Comparison of ENCODE assay signal across 14 cellular contexts in the genomic region with DNA sequence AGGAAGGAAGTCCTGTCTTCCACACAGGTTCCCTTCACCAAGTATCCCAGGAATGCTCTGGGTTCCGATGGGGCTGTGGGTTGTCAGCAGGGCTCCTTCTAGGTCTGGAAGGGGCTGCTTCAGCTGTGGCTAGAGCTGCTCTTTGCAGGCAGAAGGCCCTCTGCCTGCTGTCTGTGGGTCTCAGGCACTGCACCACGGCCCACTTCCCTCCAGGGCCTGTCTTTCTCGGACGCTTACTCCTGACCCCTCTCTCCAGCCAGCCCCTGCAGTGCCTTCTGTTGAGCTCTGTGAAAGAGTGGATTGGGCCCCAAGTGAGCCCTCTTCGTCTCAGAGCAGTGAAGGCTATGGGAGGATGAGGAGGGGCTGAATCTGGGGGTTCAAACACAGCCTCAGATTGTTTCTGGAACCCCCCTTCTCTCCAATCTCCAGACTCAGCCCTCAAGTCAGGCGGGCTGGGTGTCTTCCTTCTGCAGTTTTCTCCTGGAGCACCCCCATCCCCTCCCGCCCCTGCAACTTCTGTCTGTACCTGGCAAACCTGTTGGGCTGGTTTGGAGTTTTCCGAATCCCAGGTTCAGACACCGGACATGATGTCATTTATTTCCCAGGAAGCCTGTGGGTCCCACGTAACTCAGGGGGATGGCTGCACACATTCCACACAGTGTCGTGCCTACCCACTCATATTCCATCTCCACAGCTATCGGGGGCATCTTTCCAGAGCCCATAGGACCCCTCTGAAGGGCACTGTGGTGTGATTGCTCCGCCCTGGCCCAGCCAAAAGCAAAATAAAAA. TPM values are rescaled to one million over a fixed set of nuclear protein-coding genes. Genes with fewer than 3 reads are reported as not detected.
DNase-seq lines count a peak whose midpoint lies in the region; ATAC-seq, FAIRE-seq and TF ChIP-seq lines count a peak whose summit lies in the region.
"Had no signal": no experiment of that assay in that cellular context is flagged by ENCODE, and none has a peak within 500 bp of the region (broad histone marks: within the 10 kb centered on the region; RNA-seq: fewer than 3 reads in every experiment).

No MANE protein-coding gene starts in this region.

- peak overlapping the region; percentile 43; the same call in 2 of the 3 replicates for H3K4me3 Mint-ChIP-seq in GM23338
- H3K4me3 Mint-ChIP-seq: activated T-cell treated with anti-CD3 and anti-CD28 coated beads, Interleukin-2, amount 50 U/mL, for 24 hours had no signal

- peak; percentile 84 for ATAC-seq in GM23338
- peak; percentile 47 for ATAC-seq in foreskin keratinocyte
- ATAC-seq in pancreas: peak; percentile 79 to 91 (median 87)
- ATAC-seq in HG03039 (IDR thresholded peaks at IDR 0.05; ENCODE audit: unreplicated experiment): no peak
- ATAC-seq in HG03565 (IDR thresholded peaks at IDR 0.05; ENCODE audit: unreplicated experiment): no peak

- H3F3A ChIP-seq in GM23338 (replicated peaks; ENCODE audit: low read depth): no peaks in the 10 kb centered on the region

- no peaks in the 10 kb centered on the region for H3K9me2 ChIP-seq in GM23338 (ENCODE audit: insufficient read depth)

- peaks cover 9% of the 10 kb centered on the region for H3K27me3 Mint-ChIP-seq in GM23338 (ENCODE audit: insufficient read depth, low read depth, poor library complexity)
- H3K27me3 Mint-ChIP-seq: activated T-cell treated with anti-CD3 and anti-CD28 coated beads, Interleukin-2, amount 50 U/mL, for 24 hours had no signal

- 0 out of 2 replicates have a peak, but pooled peaks cover 8% of the 10 kb centered on the region for H3K4me1 ChIP-seq in GM23338 (ENCODE audit: insufficient read depth)
- H3K4me1 ChIP-seq in foreskin keratinocyte: peaks cover 9% of the 10 kb centered on the region
- no peaks in the 10 kb centered on the region for H3K4me1 ChIP-seq in pancreas

- H3K4me3 ChIP-seq in GM23338: peak overlapping the region; percentile 39
- no peak overlapping the region for H3K4me3 ChIP-seq in pancreas

- no peak for FAIRE-seq in pancreas (lab: Jason Lieb, UNC)
- FAIRE-seq: urothelium cell line had no signal

- H4K20me1 ChIP-seq in GM23338 (replicated peaks; ENCODE audit: insufficient read depth): no peaks in the 10 kb centered on the region

- H3K9me3 Mint-ChIP-seq in GM23338: peaks cover 3% of the 10 kb centered on the region; the same call in 2 of the 3 replicates
- H3K9me3 Mint-ChIP-seq: activated T-cell treated with anti-CD3 and anti-CD28 coated beads, Interleukin-2, amount 50 U/mL, for 24 hours had no signal

- H3K36me3 ChIP-seq in GM23338 (ENCODE audit: insufficient read depth): no peaks in the 10 kb centered on the region
- no peaks in the 10 kb centered on the region for H3K36me3 ChIP-seq in pancreas
- H3K36me3 ChIP-seq: brain microvascular endothelial cell had no signal

- H3K27ac ChIP-seq in GM23338 (ENCODE audit: low read depth): peak overlapping the region; percentile 97
- H3K27ac ChIP-seq in foreskin keratinocyte: peak overlapping the region; percentile 85
- peak overlapping the region in 2 of 4 donors; percentile 5 to 36 for H3K27ac ChIP-seq in pancreas
- H3K27ac ChIP-seq: brain microvascular endothelial cell, HL-60 had no signal

- peaks cover 21% of the 10 kb centered on the region for H3K4me1 Mint-ChIP-seq in GM23338

- H3K4me2 ChIP-seq in GM23338: peak overlapping the region; percentile 78

- TF ChIP-seq CTCF in GM23338 (conservative IDR thresholded peaks at IDR 0.05; ENCODE audit: low read depth in 2 of 2): no peak
- no peak for TF ChIP-seq CTCF in foreskin keratinocyte (conservative IDR thresholded peaks at IDR 0.05)
- no peak for TF ChIP-seq CTCF in pancreas (IDR thresholded peaks at IDR 0.05)

- no peaks in the 10 kb centered on the region for H3K79me2 ChIP-seq in GM23338 (replicated peaks; ENCODE audit: insufficient read depth)

- peak overlapping the region; percentile 99 for H2AFZ ChIP-seq in GM23338

- intact Hi-C loops in pancreas (cut with DNase I): no loop called here

- H3K9me3 ChIP-seq in pancreas: no peaks in the 10 kb centered on the region

- WGBS in pancreas, 2 donors: 41 to 42% methylated on average over 13 of the region's 13 CpGs

- DNase-seq in GM23338 (ENCODE audit: low spot score): peak; percentile 80
- peak; percentile 26 to 73 for DNase-seq in NCI-H526 (lab: John Stamatoyannopoulos, UW)
- DNase-seq in foreskin keratinocyte: peak; percentile 69 to 85
- DNase-seq in pancreas: peak in 4 of 6 donors; percentile 57 to 69 (median 62)
- no peak for DNase-seq in activated CD8-positive, alpha-beta memory T cell treated with anti-CD3 and anti-CD28 coated beads, Interleukin-2, amount 50 U/mL, for 4 hours
- DNase-seq in GF-D8 (lab: John Stamatoyannopoulos, UW): no peak
- DNase-seq: activated T-cell treated with anti-CD3 and anti-CD28 coated beads, Interleukin-2, amount 50 U/mL, for 24 hours; brain microvascular endothelial cell; COR-L47; NCI-H146 had no signal

- no peaks in the 10 kb centered on the region for H3K27me3 ChIP-seq in GM23338 (ENCODE audit: insufficient read depth)
- H3K27me3 ChIP-seq in foreskin keratinocyte: no peaks in the 10 kb centered on the region
- no peaks in the 10 kb centered on the region for H3K27me3 ChIP-seq in pancreas
- H3K27me3 ChIP-seq: brain microvascular endothelial cell had no signal

- H3K27ac Mint-ChIP-seq in GM23338: peak overlapping the region; percentile 90
- H3K27ac Mint-ChIP-seq: activated T-cell treated with anti-CD3 and anti-CD28 coated beads, Interleukin-2, amount 50 U/mL, for 24 hours had no signal

- H3K36me3 Mint-ChIP-seq in GM23338 (ENCODE audit: low read depth): no peaks in the 10 kb centered on the region

TF ChIP-seq in GM23338, 12 proteins besides CTCF, POLR2A, EP300 and RAD21:
- TF ChIP-seq POLR2AphosphoS5 (IDR thresholded peaks at IDR 0.05; ENCODE audit: low read depth) (no peak), CREB1 (CRISPR knock-in tag; IDR thresholded peaks at IDR 0.05; ENCODE audit: low read depth) (0 out of 2 replicates have a peak, but pooled peaks have one; percentile 48)

RNA-seq across cellular contexts. Expression of a gene that starts 24.9 kb away (rescaled TPM):
- 25.2 and 27.8 TPM in 2 replicates for total RNA-seq in GM23338 (2014; rRNA removed; shearing (Covaris generic))
- polyA plus RNA-seq in GM23338 (2016; fragmentation: Nextera tagmentation; extraction: Ambion mirVana): 10.9 and 12.7 TPM in 2 replicates
- 21.4 and 23.1 TPM in 2 replicates for total RNA-seq in foreskin keratinocyte
- polyA plus RNA-seq in foreskin keratinocyte: 27.9 and 29.8 TPM in 2 replicates
- total RNA-seq in pancreas: 10 to 100 TPM; 10.9 to 25.7 (median 17.1) TPM
- polyA plus RNA-seq in pancreas: 10 to 100 TPM in 1 of 2 donors, 1 to 10 TPM in 1; 7.0 to 13.1 TPM

RNA-seq across cellular contexts. Expression of a gene that starts 49.3 kb away (rescaled TPM):
- not detected in 2 replicates for total RNA-seq in GM23338 (2014; rRNA removed; shearing (Covaris generic))
- polyA plus RNA-seq in GM23338 (2016; fragmentation: Nextera tagmentation; extraction: Ambion mirVana): 0.10 and 0.11 TPM in 2 replicates
- not detected in 2 replicates for total RNA-seq in foreskin keratinocyte
- polyA plus RNA-seq in foreskin keratinocyte: not detected in 2 replicates
- 1 to 10 TPM; 4.9 to 9.1 (median 6.9) TPM for total RNA-seq in pancreas
- 10 to 100 TPM; 11.5 to 17.2 TPM for polyA plus RNA-seq in pancreas

Comparison
In these comparisons a context has a peak if more than half of its experiments do, and no peak if none do; other contexts are left out.
1. ATAC-seq: peak in GM23338 (single experiment), foreskin keratinocyte (single experiment) and pancreas (4 of 4); none in HG03039 (single experiment) and HG03565 (single experiment).
2. DNase-seq: peak in GM23338 (single experiment), NCI-H526 (2 of 2), foreskin keratinocyte (2 of 2) and pancreas (4 of 6); none in activated CD8-positive, alpha-beta memory T cell treated with anti-CD3 and anti-CD28 coated beads, Interleukin-2, amount 50 U/mL, for 4 hours (single experiment) and GF-D8 (single experiment).